ENCODE assay signal across 10 cellular contexts in genomic region chr13:87324558-87324957, GRCh38.
"Had no signal": no experiment of that assay in that cellular context is flagged by ENCODE, and none has a peak within 500 bp of the region (broad histone marks: within the 10 kb centered on the region; RNA-seq: fewer than 3 reads in every experiment).

No MANE protein-coding gene starts in this region.

- FAIRE-seq: H1, H54, HTR-8/SVneo, K562 had no signal

- H3K4me3 ChIP-seq: GM23338, K562 had no signal

- ATAC-seq: GM23338, K562 had no signal

- DNase-seq: H9, HCEC 1CT, HFFc6, IMR-90, KG1 had no signal
